1 cellular context compared by ENCODE assay signal in the genomic region with DNA sequence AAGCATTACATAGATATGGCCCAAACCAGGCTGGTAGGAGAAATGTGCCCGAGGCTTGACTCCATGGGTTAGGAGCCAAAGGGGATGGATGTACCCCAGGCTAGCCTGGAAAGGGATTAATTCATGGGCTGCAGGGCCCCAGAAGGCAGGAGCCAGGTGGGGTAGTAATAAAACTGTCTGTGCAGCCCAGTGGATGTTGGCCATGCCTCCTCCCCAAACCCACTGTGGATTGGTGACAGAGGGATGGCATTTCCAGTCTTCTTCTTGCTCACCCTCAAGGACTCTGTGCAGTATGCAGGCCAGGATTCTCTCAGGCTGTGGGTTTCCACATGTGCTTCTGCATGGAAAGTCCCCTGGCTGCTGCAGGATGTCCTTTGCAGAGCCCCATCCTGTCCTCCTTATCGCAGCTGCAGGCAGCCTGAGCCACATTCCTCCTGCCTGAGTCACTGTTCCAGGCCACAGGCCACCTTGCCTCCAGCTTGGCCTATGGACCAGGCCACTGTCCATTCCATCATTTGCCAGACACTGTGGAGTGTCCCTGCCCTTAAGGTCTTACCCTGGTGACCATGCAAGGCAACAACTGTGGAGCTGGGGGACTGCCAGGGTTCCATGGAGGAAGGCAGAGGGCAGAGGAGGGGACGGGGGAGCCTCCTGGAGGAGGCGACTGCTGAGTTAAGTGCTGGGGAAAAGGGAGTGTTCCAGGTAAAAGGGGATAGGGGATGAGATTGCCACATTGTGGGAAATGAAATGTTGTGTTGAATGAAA.
TF ChIP-seq lines count a peak whose summit lies in the region.

No MANE protein-coding gene starts in this region.

TF ChIP-seq in K562, 482 proteins besides CTCF, POLR2A, EP300 and RAD21 (continued from another document and continues in another):
- TF ChIP-seq ZNF518B (CRISPR knock-in tag; IDR thresholded peaks at IDR 0.05) (no peak), YBX1 (IDR thresholded peaks at IDR 0.05) (no peak), HINFP (tag; conservative IDR thresholded peaks at IDR 0.05; ENCODE audit: low read depth) (no peak), SP1 (CRISPR knock-in tag; IDR thresholded peaks at IDR 0.05) (peak; percentile 49; the same call in 1 of the 2 replicates), KAT2B (IDR thresholded peaks at IDR 0.05; ENCODE audit: low read depth, low read length) (no peak), TCF7 (IDR thresholded peaks at IDR 0.05; ENCODE audit: borderline replicate concordance) (0 out of 2 replicates have a peak, but pooled peaks have one; percentile 17), SUPT5H (IDR thresholded peaks at IDR 0.05) (no peak), ZNF57 (CRISPR knock-in tag; IDR thresholded peaks at IDR 0.05) (no peak), ZNF695 (CRISPR knock-in tag; IDR thresholded peaks at IDR 0.05) (0 out of 2 replicates have a peak, but pooled peaks have one; percentile 13), MBD2 (IDR thresholded peaks at IDR 0.05; ENCODE audit: borderline replicate concordance, low read depth) (0 out of 2 replicates have a peak, but pooled peaks have one; percentile 79), ESRRA (IDR thresholded peaks at IDR 0.05; ENCODE audit: borderline replicate concordance, low read depth) (peak; percentile 75; the same call in 1 of the 2 replicates), MCM3 (IDR thresholded peaks at IDR 0.05) (no peak), ZNF3 (CRISPR knock-in tag; IDR thresholded peaks at IDR 0.05) (no peak), HOXB6 (CRISPR knock-in tag; IDR thresholded peaks at IDR 0.05; ENCODE audit: borderline replicate concordance) (no peak), MAFK (IDR thresholded peaks at IDR 0.05; ENCODE audit: low read length) (peak; percentile 39), HIVEP1 (CRISPR knock-in tag; IDR thresholded peaks at IDR 0.05) (no peak), ZNF551 (CRISPR knock-in tag; IDR thresholded peaks at IDR 0.05) (no peak), POLR2AphosphoS5 (IDR thresholded peaks at IDR 0.05; ENCODE audit: control insufficient read depth, insufficient read depth, low read depth, low read length) (peak; percentile 81), EWSR1 (IDR thresholded peaks at IDR 0.05; ENCODE audit: borderline replicate concordance, low read depth, partially characterized antibody) (no peak), SIX5 (IDR thresholded peaks at IDR 0.05; ENCODE audit: borderline replicate concordance in 1 of 2, insufficient read depth in 1 of 2, low read depth in 1 of 2, low read length in 2 of 2) (no peak), TAF15 (IDR thresholded peaks at IDR 0.05; ENCODE audit: low read depth, low read length) (no peak), ZNF431 (CRISPR knock-in tag; IDR thresholded peaks at IDR 0.05) (no peak), TAF9B (IDR thresholded peaks at IDR 0.05; ENCODE audit: partially characterized antibody) (no peak), CREBBP (IDR thresholded peaks at IDR 0.05; ENCODE audit: low read depth, low read length) (no peak), ZNF384 (IDR thresholded peaks at IDR 0.05; ENCODE audit: low read depth, low read length) (no peak), TSHZ1 (CRISPR knock-in tag; IDR thresholded peaks at IDR 0.05) (no peak), ZNF507 (tag; conservative IDR thresholded peaks at IDR 0.05) (no peak), STAT6 (CRISPR knock-in tag; IDR thresholded peaks at IDR 0.05) (no peak), FOXO4 (CRISPR knock-in tag; IDR thresholded peaks at IDR 0.05) (no peak), CBX3 (IDR thresholded peaks at IDR 0.05; ENCODE audit: borderline replicate concordance in 1 of 2, low read length in 2 of 2) (peak in 1 of 2 experiments; percentile 76; a peak in 1 of 3 replicates), ZBTB17 (CRISPR knock-in tag; IDR thresholded peaks at IDR 0.05) (peak; percentile 66), ZNF584 (CRISPR knock-in tag; IDR thresholded peaks at IDR 0.05; ENCODE audit: low read depth) (0 out of 2 replicates have a peak, but pooled peaks have one; percentile 64), SMARCB1 (IDR thresholded peaks at IDR 0.05; ENCODE audit: insufficient read length, low read depth) (peak; percentile 62)
- TF ChIP-seq, protein P1, sequence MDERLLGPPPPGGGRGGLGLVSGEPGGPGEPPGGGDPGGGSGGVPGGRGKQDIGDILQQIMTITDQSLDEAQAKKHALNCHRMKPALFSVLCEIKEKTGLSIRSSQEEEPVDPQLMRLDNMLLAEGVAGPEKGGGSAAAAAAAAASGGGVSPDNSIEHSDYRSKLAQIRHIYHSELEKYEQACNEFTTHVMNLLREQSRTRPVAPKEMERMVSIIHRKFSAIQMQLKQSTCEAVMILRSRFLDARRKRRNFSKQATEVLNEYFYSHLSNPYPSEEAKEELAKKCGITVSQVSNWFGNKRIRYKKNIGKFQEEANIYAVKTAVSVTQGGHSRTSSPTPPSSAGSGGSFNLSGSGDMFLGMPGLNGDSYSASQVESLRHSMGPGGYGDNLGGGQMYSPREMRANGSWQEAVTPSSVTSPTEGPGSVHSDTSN (CRISPR knock-in tag; IDR thresholded peaks at IDR 0.05; ENCODE audit: low read depth), result no peak
- TF ChIP-seq, protein P1 (tag; conservative IDR thresholded peaks at IDR 0.05; ENCODE audit: low read depth), result no peak
- TF ChIP-seq, protein P2, sequence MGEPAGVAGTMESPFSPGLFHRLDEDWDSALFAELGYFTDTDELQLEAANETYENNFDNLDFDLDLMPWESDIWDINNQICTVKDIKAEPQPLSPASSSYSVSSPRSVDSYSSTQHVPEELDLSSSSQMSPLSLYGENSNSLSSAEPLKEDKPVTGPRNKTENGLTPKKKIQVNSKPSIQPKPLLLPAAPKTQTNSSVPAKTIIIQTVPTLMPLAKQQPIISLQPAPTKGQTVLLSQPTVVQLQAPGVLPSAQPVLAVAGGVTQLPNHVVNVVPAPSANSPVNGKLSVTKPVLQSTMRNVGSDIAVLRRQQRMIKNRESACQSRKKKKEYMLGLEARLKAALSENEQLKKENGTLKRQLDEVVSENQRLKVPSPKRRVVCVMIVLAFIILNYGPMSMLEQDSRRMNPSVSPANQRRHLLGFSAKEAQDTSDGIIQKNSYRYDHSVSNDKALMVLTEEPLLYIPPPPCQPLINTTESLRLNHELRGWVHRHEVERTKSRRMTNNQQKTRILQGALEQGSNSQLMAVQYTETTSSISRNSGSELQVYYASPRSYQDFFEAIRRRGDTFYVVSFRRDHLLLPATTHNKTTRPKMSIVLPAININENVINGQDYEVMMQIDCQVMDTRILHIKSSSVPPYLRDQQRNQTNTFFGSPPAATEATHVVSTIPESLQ (CRISPR knock-in tag; IDR thresholded peaks at IDR 0.05), result no peak
- TF ChIP-seq, protein P3, sequence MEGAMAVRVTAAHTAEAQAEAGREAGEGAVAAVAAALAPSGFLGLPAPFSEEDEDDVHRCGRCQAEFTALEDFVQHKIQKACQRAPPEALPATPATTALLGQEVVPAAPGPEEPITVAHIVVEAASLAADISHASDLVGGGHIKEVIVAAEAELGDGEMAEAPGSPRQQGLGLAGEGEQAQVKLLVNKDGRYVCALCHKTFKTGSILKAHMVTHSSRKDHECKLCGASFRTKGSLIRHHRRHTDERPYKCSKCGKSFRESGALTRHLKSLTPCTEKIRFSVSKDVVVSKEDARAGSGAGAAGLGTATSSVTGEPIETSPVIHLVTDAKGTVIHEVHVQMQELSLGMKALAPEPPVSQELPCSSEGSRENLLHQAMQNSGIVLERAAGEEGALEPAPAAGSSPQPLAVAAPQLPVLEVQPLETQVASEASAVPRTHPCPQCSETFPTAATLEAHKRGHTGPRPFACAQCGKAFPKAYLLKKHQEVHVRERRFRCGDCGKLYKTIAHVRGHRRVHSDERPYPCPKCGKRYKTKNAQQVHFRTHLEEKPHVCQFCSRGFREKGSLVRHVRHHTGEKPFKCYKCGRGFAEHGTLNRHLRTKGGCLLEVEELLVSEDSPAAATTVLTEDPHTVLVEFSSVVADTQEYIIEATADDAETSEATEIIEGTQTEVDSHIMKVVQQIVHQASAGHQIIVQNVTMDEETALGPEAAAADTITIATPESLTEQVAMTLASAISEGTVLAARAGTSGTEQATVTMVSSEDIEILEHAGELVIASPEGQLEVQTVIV (CRISPR knock-in tag; IDR thresholded peaks at IDR 0.05; ENCODE audit: borderline replicate concordance), result no peak
